8 cellular contexts compared by ENCODE assay signal in genomic region chr12:1217191-1217949, GRCh38.
DNase-seq lines count a peak whose midpoint lies in the region; ATAC-seq and TF ChIP-seq lines count a peak whose summit lies in the region.

No MANE protein-coding gene starts in this region.

- no peak for ATAC-seq in HG03432 (IDR thresholded peaks at IDR 0.05; ENCODE audit: unreplicated experiment)
- no peak for ATAC-seq in GM21717 (IDR thresholded peaks at IDR 0.05; ENCODE audit: unreplicated experiment)
- ATAC-seq in GM21447 (IDR thresholded peaks at IDR 0.05; ENCODE audit: unreplicated experiment), result no peak

- DNase-seq in GM04504 (ENCODE audit: low read depth) (peak; percentile 58), RWPE1 (ENCODE audit: low spot score) (peak; percentile 54), foreskin fibroblast (peak; percentile 70 to 82), skeletal muscle cell (ENCODE audit: low read depth) (peak; percentile 35), NCI-H82 (lab: John Stamatoyannopoulos, UW) (no peak)

- CTCF ChIA-PET in RWPE1 (lab: Yijun Ruan, JAX), result no interaction called here

- no peak overlapping the region for H3K27ac ChIP-seq in RWPE1

- H3K4me3 ChIP-seq in foreskin fibroblast (ENCODE audit: low read depth in 1 of 2, low read length in 2 of 2) (no peak overlapping the region), skeletal muscle cell (ENCODE audit: low read depth, low read length) (no peak overlapping the region)

- POLR2A ChIA-PET in RWPE1 (lab: Yijun Ruan, JAX; ENCODE audit: low non-redundant PET), result no interaction called here

- TF ChIP-seq CTCF in RWPE1 (conservative IDR thresholded peaks at IDR 0.05; ENCODE audit: low read depth) (no peak), foreskin fibroblast (IDR thresholded peaks at IDR 0.05; ENCODE audit: low read depth, low read length) (no peak)
